ENCODE assay signal across 11 cellular contexts in the genomic region with DNA sequence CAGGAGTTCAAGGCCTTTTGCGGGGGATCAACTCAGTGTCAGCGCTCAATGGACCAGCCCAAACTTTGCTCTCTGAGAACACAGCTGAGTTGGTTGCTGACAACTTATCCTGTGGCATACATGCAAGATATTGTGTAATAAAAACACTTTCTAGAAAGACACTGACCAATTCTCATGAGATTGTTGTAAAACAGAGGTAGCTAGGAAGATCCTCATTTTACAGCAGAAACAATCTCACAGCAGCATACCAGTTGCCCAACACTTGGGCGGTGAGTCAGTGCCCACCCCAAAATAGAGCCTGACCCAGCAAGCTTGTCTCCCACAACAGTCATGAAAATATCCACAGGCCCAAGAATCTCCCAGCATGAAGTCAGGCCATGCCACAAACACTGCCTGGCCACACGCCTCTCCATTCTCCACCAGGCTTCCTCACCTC. TPM values are rescaled to one million over a fixed set of nuclear protein-coding genes. Genes with fewer than 3 reads are reported as not detected.
A peak's percentile ranks its signal among the peaks of the same experiment; 100 is the strongest.
DNase-seq lines count a peak whose midpoint lies in the region; ATAC-seq, FAIRE-seq and TF ChIP-seq lines count a peak whose summit lies in the region.
"Had no signal": no experiment of that assay in that cellular context is flagged by ENCODE, and none has a peak within 500 bp of the region (broad histone marks: within the 10 kb centered on the region; RNA-seq: fewer than 3 reads in every experiment).

No MANE protein-coding gene starts in this region.

- H3K36me3 Mint-ChIP-seq in activated naive CD4-positive, alpha-beta T cell treated with anti-CD3 and anti-CD28 coated beads, Interleukin-2, amount 50 U/mL, for 24 hours: peaks cover 8% of the 10 kb centered on the region
- H3K36me3 Mint-ChIP-seq in activated naive CD4-positive, alpha-beta T cell treated with anti-CD3 and anti-CD28 coated beads, Interleukin-2, amount 10 ng/mL, durations not matched to agents 7 days and 5 days: peaks cover 32% of the 10 kb centered on the region
- no peaks in the 10 kb centered on the region for H3K36me3 Mint-ChIP-seq in astrocyte (ENCODE audit: low read depth, unreplicated experiment)
- H3K36me3 Mint-ChIP-seq in T-helper 2 cell treated with Interferon-gamma antibody and Interleukin-4, amounts not matched to agents 5 μg/mL and 100 μg/mL, for 36 hours (ENCODE audit: low read depth): peaks cover 11% of the 10 kb centered on the region

- H3K27me3 ChIP-seq in astrocyte (ENCODE audit: insufficient read depth, low read length) (no peaks in the 10 kb centered on the region), transverse colon (no peaks in the 10 kb centered on the region)
- H3K27me3 ChIP-seq: SJCRH30 had no signal

- in situ Hi-C loops in transverse colon (cut with MboI; ENCODE audit: low pct_ligation_motif_present in 1 of 4, low pct_unique_long_range_greater_than_20kb in 1 of 4, low sequenced_read_pairs in 3 of 4): no loop called here

- peaks cover 86% of the 10 kb centered on the region for H3K4me1 Mint-ChIP-seq in activated naive CD4-positive, alpha-beta T cell treated with anti-CD3 and anti-CD28 coated beads, Interleukin-2, amount 50 U/mL, for 24 hours
- peaks cover 61% of the 10 kb centered on the region for H3K4me1 Mint-ChIP-seq in activated naive CD4-positive, alpha-beta T cell treated with anti-CD3 and anti-CD28 coated beads, Interleukin-2, amount 10 ng/mL, durations not matched to agents 7 days and 5 days
- peaks cover 21% of the 10 kb centered on the region for H3K4me1 Mint-ChIP-seq in astrocyte (ENCODE audit: low read depth, unreplicated experiment)
- peaks cover 44% of the 10 kb centered on the region for H3K4me1 Mint-ChIP-seq in T-helper 2 cell treated with Interferon-gamma antibody and Interleukin-4, amounts not matched to agents 5 μg/mL and 100 μg/mL, for 36 hours (ENCODE audit: low read depth)

- TF ChIP-seq CTCF in astrocyte (IDR thresholded peaks at IDR 0.05; ENCODE audit: insufficient read depth, low read depth, low read length) (no peak), transverse colon (IDR thresholded peaks at IDR 0.05) (no peak)

- no peak overlapping the region for H3K9ac ChIP-seq in astrocyte (ENCODE audit: low read length)

- no peak for ATAC-seq in GM21528 (IDR thresholded peaks at IDR 0.05; ENCODE audit: low FRiP score, unreplicated experiment)

- no peak overlapping the region for H3K4me2 ChIP-seq in astrocyte (ENCODE audit: low read length)

- no peaks in the 10 kb centered on the region for H3K36me3 ChIP-seq in astrocyte (ENCODE audit: insufficient read depth, low read length)
- H3K36me3 ChIP-seq in transverse colon: no peaks in the 10 kb centered on the region
- H3K36me3 ChIP-seq: SJCRH30 had no signal

- H3K4me3 ChIP-seq in astrocyte (ENCODE audit: insufficient read depth, low read depth, low read length) (no peak overlapping the region), transverse colon (no peak overlapping the region)
- H3K4me3 ChIP-seq: SJCRH30 had no signal

- TF ChIP-seq POLR2A in transverse colon (IDR thresholded peaks at IDR 0.05): no peak

- TF ChIP-seq EP300 in transverse colon (IDR thresholded peaks at IDR 0.05; ENCODE audit: low read depth): no peak

- 78 to 80% methylated on average over 2 to 4 of the region's 4 CpGs for WGBS in transverse colon (ENCODE audit: low coverage in 1 of 2), 2 donors

- CTCF ChIA-PET in activated naive CD4-positive, alpha-beta T cell treated with anti-CD3 and anti-CD28 coated beads, Interleukin-2, amount 10 ng/mL, durations not matched to agents 7 days and 5 days (lab: Charles Lee): interaction anchor here (1.0 kb wide), 1 partner anchor 16 kb away, joined by 3 read pairs; no protein-coding TSS in a partner anchor

- H3K27ac ChIP-seq in astrocyte (ENCODE audit: low read depth, low read length) (no peak overlapping the region), transverse colon (peak overlapping the region; percentile 10 to 68 (median 24))
- H3K27ac ChIP-seq: SJCRH30 had no signal

- peak overlapping the region; percentile 14 for H3K27ac Mint-ChIP-seq in activated naive CD4-positive, alpha-beta T cell treated with anti-CD3 and anti-CD28 coated beads, Interleukin-2, amount 50 U/mL, for 24 hours
- no peak overlapping the region for H3K27ac Mint-ChIP-seq in activated naive CD4-positive, alpha-beta T cell treated with anti-CD3 and anti-CD28 coated beads, Interleukin-2, amount 10 ng/mL, durations not matched to agents 7 days and 5 days
- H3K27ac Mint-ChIP-seq in astrocyte (ENCODE audit: unreplicated experiment): no peak overlapping the region
- no peak overlapping the region for H3K27ac Mint-ChIP-seq in T-helper 2 cell treated with Interferon-gamma antibody and Interleukin-4, amounts not matched to agents 5 μg/mL and 100 μg/mL, for 36 hours

- no peak overlapping the region for H2AFZ ChIP-seq in astrocyte (ENCODE audit: low read depth, low read length)

- H3K4me1 ChIP-seq in astrocyte (ENCODE audit: insufficient read depth, low read length) (no peaks in the 10 kb centered on the region), transverse colon (peaks cover 0 to 14% (median 0%) of the 10 kb centered on the region in 4 donors)
- H3K4me1 ChIP-seq: SJCRH30 had no signal

- H3K4me3 Mint-ChIP-seq in activated naive CD4-positive, alpha-beta T cell treated with anti-CD3 and anti-CD28 coated beads, Interleukin-2, amount 50 U/mL, for 24 hours: no peak overlapping the region
- H3K4me3 Mint-ChIP-seq in activated naive CD4-positive, alpha-beta T cell treated with anti-CD3 and anti-CD28 coated beads, Interleukin-2, amount 10 ng/mL, durations not matched to agents 7 days and 5 days: no peak overlapping the region
- H3K4me3 Mint-ChIP-seq in astrocyte (ENCODE audit: unreplicated experiment): no peak overlapping the region
- H3K4me3 Mint-ChIP-seq in T-helper 2 cell treated with Interferon-gamma antibody and Interleukin-4, amounts not matched to agents 5 μg/mL and 100 μg/mL, for 36 hours: no peak overlapping the region

- FAIRE-seq in astrocyte (lab: Jason Lieb, UNC) (no peak), GM19239 (lab: Jason Lieb, UNC) (no peak)

- DNase-seq in activated naive CD4-positive, alpha-beta T cell treated with anti-CD3 and anti-CD28 coated beads, Interleukin-2, amount 10 ng/mL, durations not matched to agents 7 days and 5 days: no peak
- peak; percentile 70 for DNase-seq in astrocyte (ENCODE audit: low read depth)
- DNase-seq in kidney glomerular epithelial cell (lab: John Stamatoyannopoulos, UW): peak; percentile 83
- DNase-seq in transverse colon: no peak
- DNase-seq in T-helper 2 cell treated with Interferon-gamma antibody and Interleukin-4, amounts not matched to agents 5 μg/mL and 100 μg/mL, for 36 hours (ENCODE audit: low spot score): no peak
- DNase-seq in GM19239 (ENCODE audit: insufficient read length, low spot score): no peak
- DNase-seq: ACHN; SJCRH30; stimulated activated CD4-positive, alpha-beta T cell treated with anti-CD3 and anti-CD28 coated beads, Interleukin-2, amount 100 ng/mL, for 48 hours had no signal

- no peaks in the 10 kb centered on the region for H3K79me2 ChIP-seq in astrocyte (ENCODE audit: insufficient read depth, low read length)

- no peaks in the 10 kb centered on the region for H3K27me3 Mint-ChIP-seq in activated naive CD4-positive, alpha-beta T cell treated with anti-CD3 and anti-CD28 coated beads, Interleukin-2, amount 50 U/mL, for 24 hours
- H3K27me3 Mint-ChIP-seq in activated naive CD4-positive, alpha-beta T cell treated with anti-CD3 and anti-CD28 coated beads, Interleukin-2, amount 10 ng/mL, durations not matched to agents 7 days and 5 days: no peaks in the 10 kb centered on the region
- peaks cover 2% of the 10 kb centered on the region for H3K27me3 Mint-ChIP-seq in astrocyte (ENCODE audit: low read depth, unreplicated experiment)
- no peaks in the 10 kb centered on the region for H3K27me3 Mint-ChIP-seq in T-helper 2 cell treated with Interferon-gamma antibody and Interleukin-4, amounts not matched to agents 5 μg/mL and 100 μg/mL, for 36 hours (ENCODE audit: low read depth)

- H3K9me3 Mint-ChIP-seq in activated naive CD4-positive, alpha-beta T cell treated with anti-CD3 and anti-CD28 coated beads, Interleukin-2, amount 50 U/mL, for 24 hours: no peaks in the 10 kb centered on the region
- no peaks in the 10 kb centered on the region for H3K9me3 Mint-ChIP-seq in activated naive CD4-positive, alpha-beta T cell treated with anti-CD3 and anti-CD28 coated beads, Interleukin-2, amount 10 ng/mL, durations not matched to agents 7 days and 5 days
- no peaks in the 10 kb centered on the region for H3K9me3 Mint-ChIP-seq in astrocyte (ENCODE audit: unreplicated experiment)
- H3K9me3 Mint-ChIP-seq in T-helper 2 cell treated with Interferon-gamma antibody and Interleukin-4, amounts not matched to agents 5 μg/mL and 100 μg/mL, for 36 hours: no peaks in the 10 kb centered on the region

- H3K9me3 ChIP-seq in astrocyte (ENCODE audit: insufficient read depth, low read depth, low read length) (no peaks in the 10 kb centered on the region), transverse colon (no peaks in the 10 kb centered on the region)
- H3K9me3 ChIP-seq: SJCRH30 had no signal

- no peaks in the 10 kb centered on the region for H4K20me1 ChIP-seq in astrocyte (ENCODE audit: insufficient read depth, low read length)

- intact Hi-C loops in transverse colon (cut with DNase I; ENCODE audit: low total_unique reads): no loop called here

RNA-seq across cellular contexts. Expression of a gene that starts 18.2 kb away (rescaled TPM):
- total RNA-seq in astrocyte (0.11 and 0.14 TPM in 2 replicates), transverse colon (10 to 100 TPM in 1 of 4 donors, 1 to 10 TPM in 2, under 1 TPM in 1; 0.60 to 17.0 (median 2.7) TPM)
- total RNA-seq: SJCRH30 had no signal

Comparison
In these comparisons a context has a peak if more than half of its experiments do, and no peak if none do; other contexts are left out.
1. DNase-seq: peak in astrocyte (single experiment) and kidney glomerular epithelial cell (single experiment); none in activated naive CD4-positive, alpha-beta T cell treated with anti-CD3 and anti-CD28 coated beads, Interleukin-2, amount 10 ng/mL, durations not matched to agents 7 days and 5 days (single experiment), transverse colon (single experiment), T-helper 2 cell treated with Interferon-gamma antibody and Interleukin-4, amounts not matched to agents 5 μg/mL and 100 μg/mL, for 36 hours (single experiment) and GM19239 (single experiment).